19 cellular contexts compared by ENCODE assay signal in the genomic region with DNA sequence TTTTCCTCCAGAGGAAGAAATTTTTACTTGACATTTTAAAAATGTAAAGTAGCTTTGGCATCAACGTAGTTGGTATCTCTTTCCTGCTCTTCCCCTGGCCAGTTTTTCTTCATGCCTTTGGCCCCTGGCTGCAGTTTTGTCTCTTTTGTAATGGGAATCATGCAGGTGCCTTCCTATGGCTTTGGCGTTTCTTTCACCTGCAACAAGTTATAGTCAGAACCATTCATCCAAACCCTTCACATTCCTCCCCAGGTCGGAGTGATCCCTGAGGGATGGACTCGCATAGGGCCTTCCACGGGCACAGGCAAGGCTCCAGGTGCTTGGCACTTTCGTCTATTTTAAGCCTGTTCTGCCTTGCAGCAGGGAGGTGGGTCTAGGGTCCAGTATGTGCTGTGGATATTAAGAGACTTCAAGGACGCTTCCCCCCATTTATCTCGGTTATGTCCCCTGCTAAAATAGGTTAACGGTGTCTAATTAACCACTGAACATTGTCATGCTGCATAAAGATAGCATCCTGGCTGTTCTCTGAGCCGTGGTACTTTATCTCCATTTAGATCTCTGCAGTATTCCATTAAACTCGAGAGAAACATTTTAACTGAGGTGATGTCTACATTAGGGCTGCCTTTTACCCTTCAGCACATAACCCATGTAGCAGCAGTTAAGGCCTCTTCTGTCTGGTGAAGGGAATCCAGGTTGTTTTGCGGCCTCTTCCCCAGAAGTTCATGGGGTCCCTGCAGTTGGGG.
"Had no signal": no experiment of that assay in that cellular context is flagged by ENCODE, and none has a peak within 500 bp of the region (broad histone marks: within the 10 kb centered on the region; RNA-seq: fewer than 3 reads in every experiment).

No MANE protein-coding gene starts in this region.

- H3K4me3 ChIP-seq: heart right ventricle, prostate gland, right lobe of liver, tibial artery, upper lobe of right lung had no signal

- ATAC-seq: esophagus mucosa; left colon; naive thymus-derived CD4-positive, alpha-beta T cell; right lobe of liver; stimulated activated memory B cell treated with anti-CD40 and anti-IgM and Interleukin-4, amounts not matched to agents 10 μg/mL and 1 μg/mL and 100 μg/mL, for 72 hours; upper lobe of right lung had no signal

- H3K36me3 ChIP-seq: prostate gland, right lobe of liver, upper lobe of right lung had no signal

- H3K27me3 Mint-ChIP-seq: naive thymus-derived CD4-positive, alpha-beta T cell; stimulated activated memory B cell treated with anti-CD40 and anti-IgM and Interleukin-4, amounts not matched to agents 10 μg/mL and 1 μg/mL and 100 μg/mL, for 72 hours; stimulated activated naive CD8-positive, alpha-beta T cell treated with anti-CD3 and anti-CD28 coated beads, Interleukin-15, Interleukin-2, amounts not matched to agents 100 ng/mL and 50 ng/mL, for 24 hours had no signal

- H3K27ac ChIP-seq: heart right ventricle, parathyroid adenoma, prostate gland, right lobe of liver, tibial artery, upper lobe of right lung had no signal

- H3K4me3 Mint-ChIP-seq: naive thymus-derived CD4-positive, alpha-beta T cell; nephron progenitor cell; stimulated activated memory B cell treated with anti-CD40 and anti-IgM and Interleukin-4, amounts not matched to agents 10 μg/mL and 1 μg/mL and 100 μg/mL, for 72 hours; stimulated activated naive CD8-positive, alpha-beta T cell treated with anti-CD3 and anti-CD28 coated beads, Interleukin-15, Interleukin-2, amounts not matched to agents 100 ng/mL and 50 ng/mL, for 24 hours had no signal

- DNase-seq: cortex of kidney; effector memory CD4-positive, alpha-beta T cell; heart right ventricle; kidney; left colon; mammary epithelial cell; naive thymus-derived CD4-positive, alpha-beta T cell; nephron progenitor cell; right lobe of liver; stimulated activated CD4-positive, alpha-beta T cell treated with anti-CD3 and anti-CD28 coated beads, Interleukin-4, amount 100 ng/mL, for 24 hours; tibial artery; upper lobe of right lung had no signal

- H3K27ac Mint-ChIP-seq: naive thymus-derived CD4-positive, alpha-beta T cell; nephron progenitor cell; stimulated activated memory B cell treated with anti-CD40 and anti-IgM and Interleukin-4, amounts not matched to agents 10 μg/mL and 1 μg/mL and 100 μg/mL, for 72 hours; stimulated activated naive CD8-positive, alpha-beta T cell treated with anti-CD3 and anti-CD28 coated beads, Interleukin-15, Interleukin-2, amounts not matched to agents 100 ng/mL and 50 ng/mL, for 24 hours had no signal

- H3K9ac ChIP-seq: parathyroid adenoma had no signal

- H3K36me3 Mint-ChIP-seq: naive thymus-derived CD4-positive, alpha-beta T cell; stimulated activated memory B cell treated with anti-CD40 and anti-IgM and Interleukin-4, amounts not matched to agents 10 μg/mL and 1 μg/mL and 100 μg/mL, for 72 hours had no signal

- FAIRE-seq: endometrium, frontal cortex, kidney had no signal

- H3K4me1 Mint-ChIP-seq: naive thymus-derived CD4-positive, alpha-beta T cell; stimulated activated memory B cell treated with anti-CD40 and anti-IgM and Interleukin-4, amounts not matched to agents 10 μg/mL and 1 μg/mL and 100 μg/mL, for 72 hours had no signal

- H3K9me3 Mint-ChIP-seq: naive thymus-derived CD4-positive, alpha-beta T cell; nephron progenitor cell; stimulated activated memory B cell treated with anti-CD40 and anti-IgM and Interleukin-4, amounts not matched to agents 10 μg/mL and 1 μg/mL and 100 μg/mL, for 72 hours; stimulated activated naive CD8-positive, alpha-beta T cell treated with anti-CD3 and anti-CD28 coated beads, Interleukin-15, Interleukin-2, amounts not matched to agents 100 ng/mL and 50 ng/mL, for 24 hours had no signal

- H3K4me1 ChIP-seq: parathyroid adenoma, prostate gland, right lobe of liver, tibial artery, upper lobe of right lung had no signal

- H2AFZ ChIP-seq: parathyroid adenoma had no signal

- H3K9me3 ChIP-seq: heart right ventricle, prostate gland, right lobe of liver, tibial artery, upper lobe of right lung had no signal

- H3K27me3 ChIP-seq: heart right ventricle, right lobe of liver, tibial artery, upper lobe of right lung had no signal
